20 cellular contexts compared by ENCODE assay signal in genomic region chr10:96974348-96974747, GRCh38.
DNase-seq lines count a peak whose midpoint lies in the region; ATAC-seq, FAIRE-seq and TF ChIP-seq lines count a peak whose summit lies in the region.
"Had no signal": no experiment of that assay in that cellular context is flagged by ENCODE, and none has a peak within 500 bp of the region (broad histone marks: within the 10 kb centered on the region; RNA-seq: fewer than 3 reads in every experiment).

No MANE protein-coding gene starts in this region.

- H3K4me1 ChIP-seq in psoas muscle (no peaks in the 10 kb centered on the region), sigmoid colon (no peaks in the 10 kb centered on the region), left lung (no peaks in the 10 kb centered on the region)
- H3K4me1 ChIP-seq: prostate gland had no signal

- ATAC-seq in SK-N-SH treated with all-trans-retinoic acid at 6 μM for 48 hours (peak; percentile 43; the same call in 2 of the 3 replicates), psoas muscle (no peak), left lung (no peak)

- FAIRE-seq in GM18507 (lab: Jason Lieb, UNC): peak; percentile 60
- FAIRE-seq: A204.1 had no signal

- TF ChIP-seq EP300 in sigmoid colon (IDR thresholded peaks at IDR 0.05): no peak

- H3K27me3 ChIP-seq in psoas muscle (ENCODE audit: insufficient read depth in 3 of 3, low read length in 2 of 3): no peaks in the 10 kb centered on the region
- no peaks in the 10 kb centered on the region for H3K27me3 ChIP-seq in sigmoid colon
- no peaks in the 10 kb centered on the region for H3K27me3 ChIP-seq in left lung
- H3K27me3 ChIP-seq: cardiac muscle cell, heart left ventricle, Peyer's patch had no signal

- TF ChIP-seq POLR2A in sigmoid colon (IDR thresholded peaks at IDR 0.05): no peak

- H3K27ac ChIP-seq in psoas muscle (no peak overlapping the region), sigmoid colon (no peak overlapping the region), left lung (no peak overlapping the region)
- H3K27ac ChIP-seq: cardiac muscle cell, heart left ventricle, prostate gland had no signal

- no peak for TF ChIP-seq CTCF in AG09309 (IDR thresholded peaks at IDR 0.05; ENCODE audit: control insufficient read depth, insufficient read depth, low read depth, low read length, missing control alignments)
- no peak for TF ChIP-seq CTCF in psoas muscle (IDR thresholded peaks at IDR 0.05)
- TF ChIP-seq CTCF in sigmoid colon (IDR thresholded peaks at IDR 0.05): no peak
- no peak for TF ChIP-seq CTCF in left lung (IDR thresholded peaks at IDR 0.05)

- intact Hi-C loops in psoas muscle (cut with DNase I) (no loop called here), sigmoid colon (cut with DNase I) (no loop called here), left lung (cut with DNase I) (no loop called here)

- peak; percentile 45 for DNase-seq in AG09309 (ENCODE audit: low read depth)
- no peak for DNase-seq in GM18507 (ENCODE audit: extremely low spot score, insufficient read length, low read depth)
- DNase-seq in iris pigment epithelial cell (ENCODE audit: low read depth): peak; percentile 56
- no peak for DNase-seq in stimulated activated naive CD4-positive, alpha-beta T cell (lab: John Stamatoyannopoulos, UW)
- no peak for DNase-seq in psoas muscle
- no peak for DNase-seq in sigmoid colon
- DNase-seq in left lung: no peak
- DNase-seq: activated CD4-positive, alpha-beta T cell treated with anti-CD3 and anti-CD28 coated beads for 1 hour; activated naive CD8-positive, alpha-beta T cell treated with anti-CD3 and anti-CD28 coated beads, Interleukin-2, amount 10 ng/mL, durations not matched to agents 7 days and 5 days; CD4-positive, alpha-beta memory T cell; H9; heart left ventricle; NCI-H1048; NCI-H69; Peyer's patch had no signal

- H3K4me3 ChIP-seq in AG09309 (ENCODE audit: control insufficient read depth, low read depth, low read length) (no peak overlapping the region), psoas muscle (no peak overlapping the region), sigmoid colon (no peak overlapping the region), left lung (no peak overlapping the region)
- H3K4me3 ChIP-seq: cardiac muscle cell, heart left ventricle, Peyer's patch, prostate gland, thoracic aorta had no signal

- H3K9me3 ChIP-seq in psoas muscle: no peaks in the 10 kb centered on the region
- H3K9me3 ChIP-seq in sigmoid colon: no peaks in the 10 kb centered on the region
- no peaks in the 10 kb centered on the region for H3K9me3 ChIP-seq in left lung
- H3K9me3 ChIP-seq: heart left ventricle, Peyer's patch, prostate gland, thoracic aorta had no signal

- WGBS in psoas muscle, 3 donors: 77 to 80% (median 78%) methylated on average over 4 of the region's 4 CpGs
- 43 to 59% methylated on average over 4 of the region's 4 CpGs for WGBS in sigmoid colon, 2 donors

- H3K36me3 ChIP-seq in psoas muscle (ENCODE audit: insufficient read depth in 1 of 2, low read depth in 1 of 2) (no peaks in the 10 kb centered on the region), sigmoid colon (no peaks in the 10 kb centered on the region), left lung (no peaks in the 10 kb centered on the region)
- H3K36me3 ChIP-seq: cardiac muscle cell, heart left ventricle, Peyer's patch, prostate gland, thoracic aorta had no signal

TF ChIP-seq in SK-N-SH treated with all-trans-retinoic acid at 6 μM for 48 hours, 23 proteins besides CTCF, POLR2A, EP300 and RAD21:
- TF ChIP-seq TCF4 (CRISPR knock-in tag; IDR thresholded peaks at IDR 0.05; ENCODE audit: borderline replicate concordance) (peak; percentile 67; the same call in 1 of the 2 replicates), SNAI2 (CRISPR knock-in tag; IDR thresholded peaks at IDR 0.05) (no peak)

Comparison
In these comparisons a context has a peak if more than half of its experiments do, and no peak if none do; other contexts are left out.
1. DNase-seq: peak in AG09309 (single experiment) and iris pigment epithelial cell (single experiment); none in GM18507 (single experiment), stimulated activated naive CD4-positive, alpha-beta T cell (0 of 6), psoas muscle (0 of 2), sigmoid colon (single experiment) and left lung (0 of 2).